Comparison of ENCODE assay signal across 9 cellular contexts in the genomic region with DNA sequence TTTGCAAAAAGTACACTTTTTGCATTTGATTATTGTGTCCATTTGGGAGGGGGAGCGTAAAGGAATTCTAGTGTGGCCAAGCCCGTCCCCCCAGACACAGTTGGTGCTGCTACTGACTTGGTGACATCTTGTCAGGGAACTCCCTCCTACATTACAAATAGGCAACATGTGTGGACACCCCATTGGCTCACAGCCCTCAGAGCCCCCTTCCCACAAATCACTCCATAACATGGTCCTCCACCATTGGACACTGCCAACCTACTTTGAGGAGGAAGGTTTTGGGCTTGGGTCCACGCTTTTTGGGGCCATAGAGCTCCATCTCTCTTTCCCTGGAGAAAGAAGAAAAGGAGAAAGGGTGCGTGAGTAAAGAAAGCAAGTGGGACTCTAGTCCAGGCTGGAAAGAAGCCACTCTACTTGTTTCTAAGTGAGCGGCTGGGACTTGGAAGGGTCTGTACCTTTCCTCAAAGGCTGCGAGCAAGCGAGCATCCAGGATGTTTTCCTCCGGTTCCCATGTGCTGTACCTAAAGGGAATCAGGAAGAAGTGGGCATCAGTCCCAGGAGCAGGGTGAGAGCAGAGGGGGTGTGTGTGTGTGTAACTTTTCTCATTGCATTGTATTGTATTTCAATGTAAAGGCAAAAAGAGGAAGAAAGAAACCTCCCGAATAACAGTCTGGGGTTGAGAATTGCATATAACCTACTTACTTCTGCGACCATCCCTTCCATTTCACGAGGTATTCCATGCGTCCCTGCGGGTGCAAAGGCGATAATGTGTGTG. TPM values are rescaled to one million over a fixed set of nuclear protein-coding genes. Genes with fewer than 3 reads are reported as not detected.
DNase-seq lines count a peak whose midpoint lies in the region; ATAC-seq and TF ChIP-seq lines count a peak whose summit lies in the region.
"Had no signal": no experiment of that assay in that cellular context is flagged by ENCODE, and none has a peak within 500 bp of the region (broad histone marks: within the 10 kb centered on the region; RNA-seq: fewer than 3 reads in every experiment).

No MANE protein-coding gene starts in this region.

- H3K9ac ChIP-seq in adipocyte (ENCODE audit: low read length), result peak overlapping the region; percentile 90

- H3K27ac ChIP-seq in heart left ventricle (peak overlapping the region in 1 of 12 donors; percentile 89), lung (ENCODE audit: low read depth in 1 of 2, low read length in 1 of 2) (no peak overlapping the region), aorta (ENCODE audit: low read depth in 1 of 2, low read length in 2 of 2) (no peak overlapping the region)

- ATAC-seq in heart left ventricle, result no peak
- ATAC-seq in lung (ENCODE audit: insufficient read depth, low FRiP score), result no peak
- no peak for ATAC-seq in GM18520 (IDR thresholded peaks at IDR 0.05; ENCODE audit: unreplicated experiment)
- no peak for ATAC-seq in aorta (ENCODE audit: low FRiP score)

- peaks cover 0 to 9% (median 0%) of the 10 kb centered on the region in 9 donors for H3K36me3 ChIP-seq in heart left ventricle
- no peaks in the 10 kb centered on the region for H3K36me3 ChIP-seq in adipocyte (ENCODE audit: control insufficient read depth, insufficient read depth, low read length, severe bottlenecking)
- peaks cover 0 to 7% of the 10 kb centered on the region in 2 donors for H3K36me3 ChIP-seq in lung (ENCODE audit: control insufficient read depth in 2 of 2, insufficient read depth in 2 of 2, low read length in 2 of 2)
- no peaks in the 10 kb centered on the region for H3K36me3 ChIP-seq in aorta (ENCODE audit: control insufficient read depth in 1 of 2, insufficient read depth in 2 of 2, low read length in 1 of 2)

- WGBS in heart left ventricle, 4 donors, result 44 to 53% (median 49%) methylated on average over 13 to 14 of the region's 14 CpGs
- 44 to 45% methylated on average over 14 of the region's 14 CpGs for WGBS in lung, 2 donors
- WGBS in aorta, 2 donors, result 31 to 39% methylated on average over 14 of the region's 14 CpGs

- peak in 1 of 5 donors; percentile 29 for DNase-seq in heart left ventricle
- no peak for DNase-seq in cardiac septum (ENCODE audit: low spot score)
- no peak for DNase-seq in adipocyte (ENCODE audit: low read depth)
- DNase-seq in lung (ENCODE audit: low spot score), result no peak
- no peak for DNase-seq in OCI-M2 (lab: John Stamatoyannopoulos, UW; ENCODE audit: unreplicated experiment)
- DNase-seq in NCI-H1694 (lab: John Stamatoyannopoulos, UW), result no peak
- no peak for DNase-seq in aorta
- DNase-seq: effector CD8-positive, alpha-beta T cell had no signal

- intact Hi-C loops in heart left ventricle (cut with DNase I) (loop anchor here in 9 of 10 donors (2.0 to 10.0 kb wide), 6 partner anchors 41 to 196 kb away; partner anchors contain the start of gene CBX4 (in 5 of the 9)), cardiac septum (cut with DNase I) (loop anchor here (2.0 to 5.0 kb wide), 2 partner anchors 47 to 351 kb away; partner anchors contain the start of gene EIF4A3), aorta (cut with DNase I) (loop anchor here (2.0 to 5.0 kb wide), 2 partner anchors 41 to 43 kb away; partner anchors contain the start of gene CBX4 (in 2 of the 2))

- H3K27me3 ChIP-seq in heart left ventricle, result peaks cover 50 to 67% (median 61%) of the 10 kb centered on the region in 9 donors
- peaks cover 40% of the 10 kb centered on the region for H3K27me3 ChIP-seq in adipocyte (replicated peaks; ENCODE audit: control insufficient read depth, insufficient read depth, low read length)
- peaks cover 2% of the 10 kb centered on the region for H3K27me3 ChIP-seq in lung (ENCODE audit: control insufficient read depth, insufficient read depth)
- H3K27me3 ChIP-seq in aorta (ENCODE audit: control insufficient read depth in 1 of 2, insufficient read depth in 2 of 2, low read length in 1 of 2), result no peaks in the 10 kb centered on the region

- H3K4me1 ChIP-seq in heart left ventricle, result peaks cover 3 to 68% (median 51%) of the 10 kb centered on the region in 12 donors
- peaks cover 49% of the 10 kb centered on the region for H3K4me1 ChIP-seq in adipocyte (ENCODE audit: control insufficient read depth, insufficient read depth, low read length)
- H3K4me1 ChIP-seq in lung (ENCODE audit: control insufficient read depth in 2 of 2, insufficient read depth in 2 of 2, low read length in 2 of 2), result peaks cover 0 to 15% of the 10 kb centered on the region in 2 donors
- no peaks in the 10 kb centered on the region for H3K4me1 ChIP-seq in aorta (ENCODE audit: control insufficient read depth in 1 of 2, insufficient read depth in 2 of 2, low read length in 2 of 2)

- TF ChIP-seq CTCF in heart left ventricle (IDR thresholded peaks at IDR 0.05) (no peak), lung (IDR thresholded peaks at IDR 0.05; ENCODE audit: control extremely low read depth, extremely low read depth) (no peak)

- TF ChIP-seq POLR2A in heart left ventricle (IDR thresholded peaks at IDR 0.05), result no peak

- H3K4me3 ChIP-seq in heart left ventricle (peak overlapping the region; percentile 34 to 95 (median 74)), adipocyte (ENCODE audit: low read length) (peak overlapping the region; percentile 82), lung (peak overlapping the region; percentile 48), aorta (ENCODE audit: low read length in 2 of 2) (peak overlapping the region in 1 of 2 donors; percentile 19)

- no peaks in the 10 kb centered on the region for H3K9me3 ChIP-seq in heart left ventricle
- H3K9me3 ChIP-seq in adipocyte (ENCODE audit: control insufficient read depth, low read length), result no peaks in the 10 kb centered on the region
- no peaks in the 10 kb centered on the region for H3K9me3 ChIP-seq in lung (ENCODE audit: control insufficient read depth in 2 of 2, insufficient read depth in 1 of 2, low read length in 1 of 2)
- H3K9me3 ChIP-seq in aorta (ENCODE audit: control insufficient read depth, low read length), result no peaks in the 10 kb centered on the region

RNA-seq across cellular contexts. Expression of gene CBX8, which starts 0.9 kb away (rescaled TPM):
- total RNA-seq in heart left ventricle (1 to 10 TPM; 1.5 to 9.2 (median 5.3) TPM), cardiac septum (5.7 TPM), lung (1 to 10 TPM; 4.8 to 9.3 TPM), aorta (1 to 10 TPM; 5.3 to 6.2 TPM)
- polyA plus RNA-seq in heart left ventricle (1 to 10 TPM; 3.6 to 5.1 TPM), lung (1 to 10 TPM; 5.5 TPM), aorta (1 to 10 TPM; 1.4 to 2.4 TPM)

RNA-seq across cellular contexts. Expression of gene CBX2, which starts 18.0 kb away (rescaled TPM):
- total RNA-seq in heart left ventricle (1 to 10 TPM; 2.4 to 4.3 (median 3.2) TPM), cardiac septum (3.5 TPM), lung (10 to 100 TPM in 1 of 2 donors, 1 to 10 TPM in 1; 3.8 to 13.5 TPM), aorta (1 to 10 TPM; 1.2 to 4.5 TPM)
- polyA plus RNA-seq in heart left ventricle (1 to 10 TPM; 2.9 TPM), lung (1 to 10 TPM; 1.4 to 2.2 TPM), aorta (not detected)

RNA-seq across cellular contexts. Expression of gene CBX4, which starts 43.3 kb away (rescaled TPM):
- 10 to 100 TPM; 16.7 to 41.1 (median 26.9) TPM for total RNA-seq in heart left ventricle
- 10 to 100 TPM; 10.9 to 14.2 TPM for polyA plus RNA-seq in heart left ventricle
- total RNA-seq in cardiac septum, result 23.8 TPM
- 10 to 100 TPM; 18.2 to 32.0 TPM for total RNA-seq in lung
- 10 to 100 TPM; 12.8 to 16.7 TPM for polyA plus RNA-seq in lung
- 10 to 100 TPM; 10.7 to 13.4 TPM for total RNA-seq in aorta
- polyA plus RNA-seq in aorta, result 1 to 10 TPM; 2.5 to 8.0 TPM
